In genomic region chr13:32246468-32246867, GRCh38 we compare ENCODE assay signal across 8 cellular contexts.
DNase-seq lines count a peak whose midpoint lies in the region; ATAC-seq and TF ChIP-seq lines count a peak whose summit lies in the region.

No MANE protein-coding gene starts in this region.

- H3K9me3 ChIP-seq in gastroesophageal sphincter, result no peaks in the 10 kb centered on the region

- H3K27me3 ChIP-seq in BJ (ENCODE audit: control insufficient read depth, insufficient read depth, low read length) (no peaks in the 10 kb centered on the region), gastroesophageal sphincter (no peaks in the 10 kb centered on the region)

- H3K27ac ChIP-seq in gastroesophageal sphincter, result peak overlapping the region in 1 of 4 donors; percentile 38

- CTCF ChIA-PET in BJ (lab: Yijun Ruan, JAX), result interaction anchor here (0.6 to 4.0 kb wide), 21 partner anchors 9 to 337 kb away, joined by 3 to 24 read pairs (median 4); no protein-coding TSS in a partner anchor

- peaks cover 10 to 32% (median 11%) of the 10 kb centered on the region in 3 donors for H3K4me1 ChIP-seq in gastroesophageal sphincter

- WGBS in gastroesophageal sphincter (ENCODE audit: low coverage in 1 of 2), 2 donors, result 15 to 31% methylated on average over 2 of the region's 2 CpGs

- TF ChIP-seq CTCF in BJ (IDR thresholded peaks at IDR 0.05; ENCODE audit: insufficient read depth, low read depth, low read length) (peak; percentile 77), gastroesophageal sphincter (IDR thresholded peaks at IDR 0.05) (peak; percentile 44 to 78 (median 74))

- DNase-seq in BJ (ENCODE audit: low read depth) (no peak), NCI-H446 treated with DMSO at 0.1 percent for 48 hours (lab: John Stamatoyannopoulos, UW) (peak; percentile 26), pons (ENCODE audit: low spot score) (peak; percentile 43)
- DNase-seq in activated CD8-positive, alpha-beta memory T cell treated with anti-CD3 and anti-CD28 coated beads, Interleukin-2, amount 50 U/mL, for 24 hours (ENCODE audit: extremely low read depth), result peak; percentile 6
- no peak for DNase-seq in effector CD8-positive, alpha-beta T cell (lab: John Stamatoyannopoulos, UW)

- peak; percentile 58 for ATAC-seq in GM18499 (IDR thresholded peaks at IDR 0.05; ENCODE audit: insufficient read depth, unreplicated experiment)
- peak; percentile 85 for ATAC-seq in HG02763 (IDR thresholded peaks at IDR 0.05; ENCODE audit: unreplicated experiment)
- ATAC-seq in gastroesophageal sphincter, result peak; percentile 80

- H3K4me3 ChIP-seq in BJ (ENCODE audit: low read depth, low read length) (no peak overlapping the region), gastroesophageal sphincter (no peak overlapping the region)

- POLR2A ChIA-PET in BJ (lab: Charles Lee), result no interaction called here

- H3K36me3 ChIP-seq in BJ (ENCODE audit: control insufficient read depth, insufficient read depth, low read length) (peaks cover 18% of the 10 kb centered on the region), gastroesophageal sphincter (peaks cover 0 to 20% of the 10 kb centered on the region in 2 donors)

- no peak for TF ChIP-seq EP300 in gastroesophageal sphincter (IDR thresholded peaks at IDR 0.05)

- TF ChIP-seq POLR2A in gastroesophageal sphincter (IDR thresholded peaks at IDR 0.05), result no peak

Comparison
In these comparisons a context has a peak if more than half of its experiments do, and no peak if none do; other contexts are left out.
1. DNase-seq: peak in NCI-H446 treated with DMSO at 0.1 percent for 48 hours (single experiment), activated CD8-positive, alpha-beta memory T cell treated with anti-CD3 and anti-CD28 coated beads, Interleukin-2, amount 50 U/mL, for 24 hours (single experiment) and pons (single experiment); none in BJ (single experiment) and effector CD8-positive, alpha-beta T cell (single experiment).
2. Peak in every context shown above with its lines, with median percentiles within 50 percentile points of each other: ATAC-seq.